Comparison of ENCODE assay signal across 18 cellular contexts in genomic region chr5:127961764-127962148, GRCh38.
DNase-seq lines count a peak whose midpoint lies in the region; ATAC-seq, FAIRE-seq and TF ChIP-seq lines count a peak whose summit lies in the region.
"Had no signal": no experiment of that assay in that cellular context is flagged by ENCODE, and none has a peak within 500 bp of the region (broad histone marks: within the 10 kb centered on the region; RNA-seq: fewer than 3 reads in every experiment).

No MANE protein-coding gene starts in this region.

- H3K4me1 ChIP-seq in OCI-LY1 (ENCODE audit: insufficient read depth, low read length, severe bottlenecking) (peaks cover 42% of the 10 kb centered on the region), lung (ENCODE audit: control insufficient read depth in 2 of 2, insufficient read depth in 2 of 2, low read length in 2 of 2) (peaks cover 8 to 21% of the 10 kb centered on the region in 2 donors), upper lobe of left lung (peaks cover 25 to 38% (median 34%) of the 10 kb centered on the region in 4 donors), left lung (peaks cover 12 to 34% of the 10 kb centered on the region in 2 donors)
- H3K4me1 ChIP-seq: HAP-1 had no signal

- FAIRE-seq in frontal cortex (lab: Jason Lieb, UNC): no peak

- no peak overlapping the region for H3K4me3 ChIP-seq in OCI-LY1 (ENCODE audit: low read depth, low read length, poor library complexity, severe bottlenecking)
- H3K4me3 ChIP-seq in lung: no peak overlapping the region
- no peak overlapping the region for H3K4me3 ChIP-seq in upper lobe of left lung
- no peak overlapping the region for H3K4me3 ChIP-seq in left lung
- H3K4me3 ChIP-seq: HAP-1, SJCRH30 had no signal

- H3K4me2 ChIP-seq in OCI-LY1 (ENCODE audit: low read length): no peak overlapping the region

- H3F3A ChIP-seq in OCI-LY1 (ENCODE audit: insufficient read depth, low read length): no peaks in the 10 kb centered on the region

- H2AFZ ChIP-seq in OCI-LY1 (ENCODE audit: low read length): no peak overlapping the region

- no peak for TF ChIP-seq POLR2A in upper lobe of left lung (IDR thresholded peaks at IDR 0.05)

- no peak for TF ChIP-seq EP300 in upper lobe of left lung (IDR thresholded peaks at IDR 0.05)

- TF ChIP-seq CTCF in OCI-LY1 (IDR thresholded peaks at IDR 0.05; ENCODE audit: low read length) (no peak), lung (IDR thresholded peaks at IDR 0.05; ENCODE audit: control extremely low read depth, extremely low read depth) (no peak), upper lobe of left lung (IDR thresholded peaks at IDR 0.05) (no peak), left lung (IDR thresholded peaks at IDR 0.05) (no peak)

- H3K27me3 ChIP-seq in OCI-LY1 (ENCODE audit: insufficient read depth, low read length) (no peaks in the 10 kb centered on the region), lung (ENCODE audit: control insufficient read depth, insufficient read depth) (no peaks in the 10 kb centered on the region), upper lobe of left lung (no peaks in the 10 kb centered on the region), left lung (no peaks in the 10 kb centered on the region)
- H3K27me3 ChIP-seq: SJCRH30 had no signal

- 85 to 96% methylated on average over 3 of the region's 3 CpGs for WGBS in lung, 2 donors
- WGBS in upper lobe of left lung, 2 donors: 94 to 96% methylated on average over 3 of the region's 3 CpGs

- H3K9me3 ChIP-seq in OCI-LY1 (ENCODE audit: low read length) (no peaks in the 10 kb centered on the region), lung (ENCODE audit: control insufficient read depth in 2 of 2, insufficient read depth in 1 of 2, low read length in 1 of 2) (no peaks in the 10 kb centered on the region), upper lobe of left lung (no peaks in the 10 kb centered on the region), left lung (no peaks in the 10 kb centered on the region)
- H3K9me3 ChIP-seq: HAP-1, SJCRH30 had no signal

- no peaks in the 10 kb centered on the region for H4K20me1 ChIP-seq in OCI-LY1 (ENCODE audit: insufficient read depth, low read length)

- H3K79me2 ChIP-seq in OCI-LY1 (ENCODE audit: insufficient read depth, low read length): no peaks in the 10 kb centered on the region

- H3K36me3 ChIP-seq in OCI-LY1 (ENCODE audit: insufficient read depth, low read length) (peaks cover 4% of the 10 kb centered on the region; the same call in 1 of the 2 replicates), lung (ENCODE audit: control insufficient read depth in 2 of 2, insufficient read depth in 2 of 2, low read length in 2 of 2) (peaks cover 0 to 3% of the 10 kb centered on the region in 2 donors), upper lobe of left lung (no peaks in the 10 kb centered on the region), left lung (peaks cover 0 to 6% of the 10 kb centered on the region in 2 donors)
- H3K36me3 ChIP-seq: HAP-1, SJCRH30 had no signal

- H3K9me2 ChIP-seq in OCI-LY1 (ENCODE audit: low read depth, low read length): no peaks in the 10 kb centered on the region

- no peak overlapping the region for H3K9ac ChIP-seq in OCI-LY1 (ENCODE audit: low read length)

- intact Hi-C loops in Right ventricle myocardium superior (cut with DNase I): loop anchor here (10.0 kb wide), 1 partner anchor 93 kb away; no protein-coding TSS in a partner anchor
- intact Hi-C loops in left cardiac atrium (cut with DNase I): loop anchor here in 1 of 2 donors (5.0 kb wide), 1 partner anchor 121 kb away; the partner anchor contains the start of gene SLC12A2
- intact Hi-C loops in left lung (cut with DNase I): no loop called here

- no peak for DNase-seq in Right ventricle myocardium superior
- DNase-seq in left cardiac atrium: no peak
- no peak for DNase-seq in lung (ENCODE audit: low spot score)
- no peak for DNase-seq in upper lobe of left lung
- no peak for DNase-seq in frontal cortex (ENCODE audit: low spot score in 2 of 2)
- no peak for DNase-seq in left lung
- DNase-seq: Calu3; CD4-positive, alpha-beta memory T cell; DMS53; NCI-H1417 treated with DMSO at 0.1 percent for 48 hours; NCI-H1930; NCI-H446 treated with DMSO at 0.1 percent for 48 hours had no signal

- ATAC-seq in Right ventricle myocardium superior (ENCODE audit: poor library complexity) (peak; percentile 8), left cardiac atrium (no peak), lung (ENCODE audit: insufficient read depth, low FRiP score) (no peak), upper lobe of left lung (ENCODE audit: low FRiP score in 2 of 2) (no peak), GM19395 (IDR thresholded peaks at IDR 0.05; ENCODE audit: unreplicated experiment) (no peak), left lung (no peak)

- H3K27ac ChIP-seq in OCI-LY1 (ENCODE audit: low read depth, low read length, poor library complexity, severe bottlenecking) (peak overlapping the region; percentile 22), lung (ENCODE audit: low read depth in 1 of 2, low read length in 1 of 2) (peak overlapping the region; percentile 12 to 56), upper lobe of left lung (peak overlapping the region in 3 of 4 donors; percentile 18 to 66 (median 46)), left lung (peak overlapping the region in 1 of 2 donors; percentile 50)
- H3K27ac ChIP-seq: 22Rv1, HL-60, SJCRH30 had no signal
